9 cellular contexts compared by ENCODE assay signal in the genomic region with DNA sequence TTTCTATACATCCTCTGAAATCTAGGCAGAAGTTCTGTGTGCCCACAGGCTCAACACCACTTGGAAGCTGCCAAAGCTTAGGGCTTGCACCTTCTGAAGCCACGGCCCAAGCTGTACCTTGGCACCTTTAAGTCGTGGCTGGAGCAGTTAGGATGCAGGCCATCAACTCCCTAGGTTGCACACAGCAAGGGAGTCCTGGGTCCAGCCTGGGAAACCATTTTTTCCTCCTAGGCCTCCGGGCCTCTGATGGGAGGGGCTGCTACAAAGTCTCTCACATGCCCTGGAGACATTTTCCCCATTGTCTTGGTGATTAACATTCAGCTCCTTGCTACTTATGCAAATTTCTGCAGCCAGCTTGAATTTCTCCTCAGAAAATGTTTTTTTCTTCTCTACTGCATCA. TPM values are rescaled to one million over a fixed set of nuclear protein-coding genes. Genes with fewer than 3 reads are reported as not detected.
"Had no signal": no experiment of that assay in that cellular context is flagged by ENCODE, and none has a peak within 500 bp of the region (broad histone marks: within the 10 kb centered on the region; RNA-seq: fewer than 3 reads in every experiment).

No MANE protein-coding gene starts in this region.

- ATAC-seq: GM12878 had no signal

- FAIRE-seq: G401.6, GM12878, GM12891, GM12892, GM18507, GM19239 had no signal

- H3K4me3 ChIP-seq: GM12878 had no signal

- DNase-seq: GDM1, GF-D8 had no signal

RNA-seq across cellular contexts. Expression of a gene that starts 15.8 kb away (rescaled TPM):
- total RNA-seq: G401 had no signal
